Comparison of ENCODE assay signal across 2 cellular contexts in the genomic region with DNA sequence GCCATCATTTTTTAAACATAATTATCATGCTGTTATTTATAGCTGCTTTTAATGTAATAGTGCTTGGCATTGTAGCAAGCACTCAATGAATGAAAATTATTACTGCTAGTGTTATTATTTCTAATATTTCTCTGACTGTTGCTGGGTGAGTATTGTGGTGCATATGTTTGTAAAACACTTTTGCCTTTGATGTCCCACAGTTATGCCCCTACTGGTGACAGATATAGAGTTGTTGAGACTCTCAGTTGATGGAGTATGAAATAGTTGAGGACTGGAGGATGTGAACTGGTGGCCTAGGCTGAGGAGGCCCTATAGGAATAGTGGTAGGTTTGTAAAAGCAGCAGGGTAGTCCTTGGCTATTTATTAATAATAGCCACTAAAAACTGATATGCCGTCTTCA.
TF ChIP-seq lines count a peak whose summit lies in the region.

No MANE protein-coding gene starts in this region.

TF ChIP-seq in GM12891, 5 proteins besides CTCF, POLR2A, EP300 and RAD21 (continued from another document):
- no peak for TF ChIP-seq PAX5 (IDR thresholded peaks at IDR 0.05; ENCODE audit: insufficient read depth, low read length, severe bottlenecking)

TF ChIP-seq in K562, 482 proteins besides CTCF, POLR2A, EP300 and RAD21 (continued from another document):
- TF ChIP-seq, protein P1, sequence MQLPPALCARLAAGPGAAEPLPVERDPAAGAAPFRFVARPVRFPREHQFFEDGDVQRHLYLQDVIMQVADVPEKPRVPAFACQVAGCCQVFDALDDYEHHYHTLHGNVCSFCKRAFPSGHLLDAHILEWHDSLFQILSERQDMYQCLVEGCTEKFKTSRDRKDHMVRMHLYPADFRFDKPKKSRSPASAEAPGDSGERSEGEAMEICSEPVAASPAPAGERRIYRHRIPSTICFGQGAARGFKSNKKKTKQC (CRISPR knock-in tag; IDR thresholded peaks at IDR 0.05) = no peak
